Comparison of ENCODE assay signal across 13 cellular contexts in genomic region chr6:169619650-169620049, GRCh38.
A peak's percentile ranks its signal among the peaks of the same experiment; 100 is the strongest.
DNase-seq lines count a peak whose midpoint lies in the region; ATAC-seq and TF ChIP-seq lines count a peak whose summit lies in the region.
"Had no signal": no experiment of that assay in that cellular context is flagged by ENCODE, and none has a peak within 500 bp of the region (broad histone marks: within the 10 kb centered on the region; RNA-seq: fewer than 3 reads in every experiment).

No MANE protein-coding gene starts in this region.

- no peak overlapping the region for H3K4me3 Mint-ChIP-seq in osteocyte (ENCODE audit: unreplicated experiment)
- H3K4me3 Mint-ChIP-seq: activated naive CD8-positive, alpha-beta T cell treated with anti-CD3 and anti-CD28 coated beads for 36 hours had no signal

- peak overlapping the region; percentile 41 for H3K27ac Mint-ChIP-seq in osteocyte (ENCODE audit: unreplicated experiment)
- H3K27ac Mint-ChIP-seq: activated naive CD8-positive, alpha-beta T cell treated with anti-CD3 and anti-CD28 coated beads for 36 hours had no signal

- H3K9ac ChIP-seq in GM23248 (no peak overlapping the region), NT2/D1 (ENCODE audit: insufficient read length, low read depth) (no peak overlapping the region)
- H3K9ac ChIP-seq: BLaER1 treated with 17β-estradiol and CSF1 and Interleukin-3, amounts not matched to agents 10 nM and 100 nM; KMS-11 had no signal

- no peaks in the 10 kb centered on the region for H3K36me3 ChIP-seq in GM23248 (ENCODE audit: low read depth)
- peaks cover 10% of the 10 kb centered on the region for H3K36me3 ChIP-seq in NT2/D1 (ENCODE audit: insufficient read depth, insufficient read length, low read length)
- H3K36me3 ChIP-seq in esophagus squamous epithelium = peaks cover 0 to 13% (median 0%) of the 10 kb centered on the region in 3 donors
- peaks cover 0 to 5% (median 2%) of the 10 kb centered on the region in 4 donors for H3K36me3 ChIP-seq in upper lobe of left lung

- in situ Hi-C loops in GM23248 (cut with MboI) = no loop called here

- H3K27ac ChIP-seq in GM23248 (peak overlapping the region; percentile 64), esophagus squamous epithelium (peak overlapping the region; percentile 60 to 87 (median 78)), upper lobe of left lung (no peak overlapping the region)
- H3K27ac ChIP-seq: BLaER1 treated with 17β-estradiol and CSF1 and Interleukin-3, amounts not matched to agents 10 nM and 100 nM; KMS-11 had no signal

- no peaks in the 10 kb centered on the region for H3K27me3 ChIP-seq in GM23248 (replicated peaks; ENCODE audit: insufficient read depth)
- no peaks in the 10 kb centered on the region for H3K27me3 ChIP-seq in NT2/D1 (ENCODE audit: insufficient read depth, insufficient read length)
- H3K27me3 ChIP-seq in esophagus squamous epithelium = no peaks in the 10 kb centered on the region
- H3K27me3 ChIP-seq in upper lobe of left lung = no peaks in the 10 kb centered on the region
- H3K27me3 ChIP-seq: BLaER1 treated with 17β-estradiol and CSF1 and Interleukin-3, amounts not matched to agents 10 nM and 100 nM had no signal

- H3K9me3 ChIP-seq in GM23248 (ENCODE audit: low read depth) = no peaks in the 10 kb centered on the region
- H3K9me3 ChIP-seq in NT2/D1 (ENCODE audit: insufficient read depth, low read length) = peaks cover 63% of the 10 kb centered on the region
- no peaks in the 10 kb centered on the region for H3K9me3 ChIP-seq in esophagus squamous epithelium
- H3K9me3 ChIP-seq in upper lobe of left lung = no peaks in the 10 kb centered on the region

- DNase-seq in GM23248 (peak; percentile 74), NT2/D1 (ENCODE audit: low read depth, low spot score) (peak; percentile 32), esophagus squamous epithelium (lab: John Stamatoyannopoulos, UW) (no peak), osteocyte (ENCODE audit: extremely low spot score, unreplicated experiment) (no peak), upper lobe of left lung (no peak), NCI-H510A (lab: John Stamatoyannopoulos, UW) (no peak), DMS153 (lab: John Stamatoyannopoulos, UW) (no peak)
- DNase-seq: activated CD8-positive, alpha-beta memory T cell treated with anti-CD3 and anti-CD28 coated beads, Interleukin-2, amount 50 U/mL, for 48 hours; activated naive CD8-positive, alpha-beta T cell treated with anti-CD3 and anti-CD28 coated beads for 36 hours; NCI-H187 treated with DMSO at 0.1 percent for 48 hours had no signal

- H3K9me2 ChIP-seq in GM23248 (ENCODE audit: insufficient read depth) = peaks cover 3% of the 10 kb centered on the region; the same call in 1 of the 2 replicates

- peaks cover 24% of the 10 kb centered on the region for H3F3A ChIP-seq in GM23248 (ENCODE audit: insufficient read depth)

- no peak for TF ChIP-seq EP300 in upper lobe of left lung (IDR thresholded peaks at IDR 0.05)

- no peak overlapping the region for H2AFZ ChIP-seq in GM23248

- 91 to 100% methylated on average over 1 of the region's 1 CpG for WGBS in GM23248 (ENCODE audit: low coverage in 1 of 2, low lambda C conversion rate in 2 of 2, missing lambda C conversion rate in 2 of 2), 2 experiments
- WGBS in esophagus squamous epithelium, 2 donors = 30 to 60% methylated on average over 1 of the region's 1 CpG
- WGBS in upper lobe of left lung, 2 donors = 81 to 95% methylated on average over 1 of the region's 1 CpG

- H3K4me1 ChIP-seq in GM23248 (ENCODE audit: insufficient read depth) (peaks cover 32% of the 10 kb centered on the region), NT2/D1 (ENCODE audit: insufficient read depth, insufficient read length) (peaks cover 8% of the 10 kb centered on the region), esophagus squamous epithelium (peaks cover 15 to 49% (median 16%) of the 10 kb centered on the region in 3 donors), upper lobe of left lung (no peaks in the 10 kb centered on the region)
- H3K4me1 ChIP-seq: BLaER1 treated with 17β-estradiol and CSF1 and Interleukin-3, amounts not matched to agents 10 nM and 100 nM had no signal

- intact Hi-C loops in esophagus squamous epithelium (cut with DNase I) = no loop called here

- peaks cover 2% of the 10 kb centered on the region for H3K36me3 Mint-ChIP-seq in osteocyte (ENCODE audit: unreplicated experiment)

- H4K20me1 ChIP-seq in GM23248 (ENCODE audit: insufficient read depth) = no peaks in the 10 kb centered on the region
- H4K20me1 ChIP-seq: BLaER1 treated with 17β-estradiol and CSF1 and Interleukin-3, amounts not matched to agents 10 nM and 100 nM had no signal

- peaks cover 27% of the 10 kb centered on the region for H3K4me1 Mint-ChIP-seq in osteocyte (ENCODE audit: unreplicated experiment)
- H3K4me1 Mint-ChIP-seq: activated naive CD8-positive, alpha-beta T cell treated with anti-CD3 and anti-CD28 coated beads for 36 hours had no signal

- H3K79me2 ChIP-seq in GM23248 (ENCODE audit: insufficient read depth) = no peaks in the 10 kb centered on the region

- peaks cover 15% of the 10 kb centered on the region for H3K9me3 Mint-ChIP-seq in osteocyte (ENCODE audit: unreplicated experiment)

- TF ChIP-seq CTCF in esophagus squamous epithelium (IDR thresholded peaks at IDR 0.05) (no peak), osteocyte (IDR thresholded peaks at IDR 0.05) (no peak), upper lobe of left lung (IDR thresholded peaks at IDR 0.05) (no peak)

- peak overlapping the region; percentile 8; the same call in 1 of the 2 replicates for H3K4me3 ChIP-seq in GM23248
- H3K4me3 ChIP-seq in NT2/D1 (ENCODE audit: insufficient read length, low read depth) = no peak overlapping the region
- H3K4me3 ChIP-seq in esophagus squamous epithelium = no peak overlapping the region
- no peak overlapping the region for H3K4me3 ChIP-seq in upper lobe of left lung
- H3K4me3 ChIP-seq: BLaER1 treated with 17β-estradiol and CSF1 and Interleukin-3, amounts not matched to agents 10 nM and 100 nM had no signal

- ATAC-seq in upper lobe of left lung (ENCODE audit: low FRiP score in 2 of 2) = no peak
- no peak for ATAC-seq in GM19455 (IDR thresholded peaks at IDR 0.05; ENCODE audit: unreplicated experiment)

- H3K27me3 Mint-ChIP-seq in osteocyte (ENCODE audit: unreplicated experiment) = no peaks in the 10 kb centered on the region
- H3K27me3 Mint-ChIP-seq: activated naive CD8-positive, alpha-beta T cell treated with anti-CD3 and anti-CD28 coated beads for 36 hours had no signal

- no peak for TF ChIP-seq POLR2A in esophagus squamous epithelium (IDR thresholded peaks at IDR 0.05)
- no peak for TF ChIP-seq POLR2A in upper lobe of left lung (IDR thresholded peaks at IDR 0.05)

- H3K4me2 ChIP-seq in GM23248 (ENCODE audit: unreplicated experiment) = peak overlapping the region; percentile 52
- H3K4me2 ChIP-seq: BLaER1 treated with 17β-estradiol and CSF1 and Interleukin-3, amounts not matched to agents 10 nM and 100 nM; KMS-11 had no signal

Comparison
In these comparisons a context has a peak if more than half of its experiments do, and no peak if none do; other contexts are left out.
1. DNase-seq: peak in GM23248 (single experiment) and NT2/D1 (single experiment); none in esophagus squamous epithelium (single experiment), osteocyte (single experiment), upper lobe of left lung (0 of 2), NCI-H510A (single experiment) and DMS153 (single experiment).
2. H3K27ac ChIP-seq: peak in GM23248 (single experiment) and esophagus squamous epithelium (4 of 4); none in upper lobe of left lung (0 of 4).